ENCODE assay signal across 15 cellular contexts in the genomic region with DNA sequence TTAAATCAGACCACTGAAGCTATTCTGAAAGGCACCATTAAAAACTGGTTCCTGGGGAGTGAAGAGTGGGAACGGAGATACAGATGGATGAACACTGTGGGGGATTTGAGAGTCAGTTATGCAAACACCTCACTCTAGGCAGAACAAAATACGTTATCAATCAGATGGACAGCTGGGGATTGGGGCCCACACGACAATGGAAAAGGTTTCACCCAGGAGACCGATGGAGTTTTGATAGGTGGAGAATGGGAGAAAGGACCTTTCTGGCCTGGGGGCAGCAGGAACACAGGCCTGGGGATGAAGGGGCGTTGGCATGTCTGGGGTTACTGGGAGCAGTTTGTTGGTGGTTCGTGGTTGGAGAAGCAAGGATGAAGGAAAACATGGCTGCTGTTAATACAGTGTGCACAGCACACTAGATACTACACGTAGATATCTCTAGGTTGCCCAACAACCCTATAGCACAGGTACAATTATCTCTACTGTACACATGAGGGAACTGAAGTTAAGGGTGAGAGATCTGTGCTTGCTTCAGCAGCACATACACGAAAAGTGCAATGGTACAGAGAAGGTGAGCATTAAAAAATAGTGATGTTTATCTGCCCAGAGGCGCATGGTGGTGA. TPM values are rescaled to one million over a fixed set of nuclear protein-coding genes. Genes with fewer than 3 reads are reported as not detected.
DNase-seq lines count a peak whose midpoint lies in the region; ATAC-seq, FAIRE-seq and TF ChIP-seq lines count a peak whose summit lies in the region.
"Had no signal": no experiment of that assay in that cellular context is flagged by ENCODE, and none has a peak within 500 bp of the region (broad histone marks: within the 10 kb centered on the region; RNA-seq: fewer than 3 reads in every experiment).

No MANE protein-coding gene starts in this region.

- H3K27ac ChIP-seq in GM12878 (ENCODE audit: control insufficient read depth, insufficient read depth) (peak overlapping the region; percentile 75), smooth muscle cell (ENCODE audit: low read depth) (no peak overlapping the region)

- TF ChIP-seq POLR2A in GM12878 (IDR thresholded peaks at IDR 0.05; ENCODE audit: low read depth, low read length) = no peak

- H3K9ac ChIP-seq in GM12878 (ENCODE audit: control insufficient read depth, insufficient read depth, low read length) = 0 out of 2 replicates have a peak overlapping the region, but pooled peaks have one; percentile 7
- H3K9ac ChIP-seq in smooth muscle cell (ENCODE audit: low read depth) = no peak overlapping the region

- H3K4me3 ChIP-seq in GM12878 (peak overlapping the region; percentile 11; the same call in 1 of the 2 replicates), smooth muscle cell (no peak overlapping the region)

- POLR2A ChIA-PET in GM12878 (lab: Charles Lee) = interaction anchor here (1.0 to 2.9 kb wide), 2 partner anchors 15 to 57 kb away, joined by 3 to 11 read pairs; no protein-coding TSS in a partner anchor

- SMC1A ChIA-PET in GM12878 (lab: Charles Lee; ENCODE audit: uncharacterized antibody, unreplicated experiment) = interaction anchor here (0.9 to 2.2 kb wide), 8 partner anchors 11 to 81 kb away, joined by 3 to 9 read pairs (median 4); no protein-coding TSS in a partner anchor

- BruUV-seq in GM12878 (replicated peaks; lab: Mats Ljungman, UMichigan) = no TSS peak

- intact Hi-C loops in GM12878 (cut with micrococcal nuclease; ENCODE audit: unreplicated experiment) = no loop called here

- H3F3A ChIP-seq in smooth muscle cell (ENCODE audit: low read depth) = no peaks in the 10 kb centered on the region

- peak; percentile 89 for FAIRE-seq in GM12878 (lab: Jason Lieb, UNC)
- FAIRE-seq: frontal cortex, H1 had no signal

- no peak for TF ChIP-seq RAD21 in GM12878 (IDR thresholded peaks at IDR 0.05; ENCODE audit: insufficient read depth, low read depth, low read length)

- H3K9me3 ChIP-seq in GM12878 (replicated peaks; ENCODE audit: control insufficient read depth, insufficient read depth, low read length) (peaks cover 5% of the 10 kb centered on the region; the same call in 2 of the 3 replicates), smooth muscle cell (replicated peaks; ENCODE audit: low read depth) (no peaks in the 10 kb centered on the region)

- H3K4me1 ChIP-seq in GM12878 (ENCODE audit: control insufficient read depth, insufficient read depth, low read length) = peaks cover 13% of the 10 kb centered on the region
- no peaks in the 10 kb centered on the region for H3K4me1 ChIP-seq in smooth muscle cell (ENCODE audit: low read depth)

- H3K79me2 ChIP-seq in GM12878 (ENCODE audit: control insufficient read depth, insufficient read depth, low read length) = peaks cover 13% of the 10 kb centered on the region
- H3K79me2 ChIP-seq in smooth muscle cell (ENCODE audit: low read depth) = no peaks in the 10 kb centered on the region

- RAD21 ChIA-PET in GM12878 (lab: Charles Lee; ENCODE audit: unreplicated experiment) = interaction anchor here (0.6 to 1.2 kb wide), 4 partner anchors 14 to 84 kb away, joined by 3 read pairs; no protein-coding TSS in a partner anchor

- peak in 1 of 2 experiments; percentile 62; a peak in 2 of 4 replicates for TF ChIP-seq EP300 in GM12878 (IDR thresholded peaks at IDR 0.05; ENCODE audit: borderline replicate concordance in 1 of 2, control insufficient read depth in 1 of 2, low read depth in 2 of 2, low read length in 2 of 2)

- H2AFZ ChIP-seq in GM12878 (ENCODE audit: control insufficient read depth, low read depth, low read length) (no peak overlapping the region), smooth muscle cell (ENCODE audit: low read depth) (no peak overlapping the region)

- in situ Hi-C loops in GM12878 (cut with MboI) = no loop called here

- H3K36me3 ChIP-seq in GM12878 (ENCODE audit: control insufficient read depth in 2 of 2, insufficient read depth in 2 of 2, low read length in 1 of 2) (peaks cover 4 to 9% of the 10 kb centered on the region in 2 experiments; a peak in 3 of 4 replicates), smooth muscle cell (ENCODE audit: low read depth) (no peaks in the 10 kb centered on the region)

- no peak for TF ChIP-seq CTCF in GM10266 (IDR thresholded peaks at IDR 0.05; ENCODE audit: control insufficient read depth, insufficient read depth, low read depth, missing control alignments)
- TF ChIP-seq CTCF in GM12878 (IDR thresholded peaks at IDR 0.05 in 2 of 3, conservative IDR thresholded peaks at IDR 0.05 in 1 of 3; ENCODE audit: control insufficient read depth in 2 of 3, extremely low read depth in 1 of 3, insufficient read depth in 1 of 3, low read depth in 3 of 3, low read length in 3 of 3) = no peak
- no peak for TF ChIP-seq CTCF in smooth muscle cell (IDR thresholded peaks at IDR 0.05; ENCODE audit: borderline replicate concordance, insufficient read depth, poor library complexity, severe bottlenecking)

- H3K27me3 ChIP-seq in GM12878 (replicated peaks in 1 of 2; ENCODE audit: control insufficient read depth in 2 of 2, insufficient read depth in 2 of 2, low read length in 1 of 2) = no peaks in the 10 kb centered on the region
- H3K27me3 ChIP-seq in smooth muscle cell (ENCODE audit: low read depth) = no peaks in the 10 kb centered on the region

- H4K20me1 ChIP-seq in GM12878 (ENCODE audit: control insufficient read depth, insufficient read depth) = no peaks in the 10 kb centered on the region
- no peaks in the 10 kb centered on the region for H4K20me1 ChIP-seq in smooth muscle cell (ENCODE audit: low read depth)

- CTCF ChIA-PET in GM12878 (lab: Yijun Ruan, JAX) = interaction anchor here (1.2 to 2.8 kb wide), 2 partner anchors 12 to 43 kb away, joined by 5 to 7 read pairs; no protein-coding TSS in a partner anchor

- DNase-seq in GM10266 (ENCODE audit: extremely low spot score) (peak; percentile 64), GM19238 (ENCODE audit: insufficient read length, low spot score) (peak; percentile 29), GM12878 (ENCODE audit: low read depth, low spot score) (no peak), smooth muscle cell (lab: John Stamatoyannopoulos, UW; ENCODE audit: unreplicated experiment) (no peak), amygdala (lab: John Stamatoyannopoulos, UW) (no peak), activated gamma-delta T cell (lab: John Stamatoyannopoulos, UW) (no peak)
- DNase-seq: activated CD8-positive, alpha-beta memory T cell treated with anti-CD3 and anti-CD28 coated beads, Interleukin-2, amount 50 U/mL, for 4 hours; caudate nucleus; IMR-90; NCI-H510A treated with DMSO at 0.1 percent for 48 hours; stimulated activated naive CD8-positive, alpha-beta T cell treated with anti-CD3 and anti-CD28 coated beads, Interleukin-15, amount 100 ng/mL, for 72 hours had no signal

- H3K4me2 ChIP-seq in GM12878 (ENCODE audit: control insufficient read depth, insufficient read depth) (peak overlapping the region; percentile 74), smooth muscle cell (no peak overlapping the region)

- peak; percentile 82 for ATAC-seq in HG02938 (IDR thresholded peaks at IDR 0.05; ENCODE audit: unreplicated experiment)
- peak; percentile 89 for ATAC-seq in GM12878
- no peak for ATAC-seq in GM18520 (IDR thresholded peaks at IDR 0.05; ENCODE audit: unreplicated experiment)
- ATAC-seq: stimulated activated naive CD8-positive, alpha-beta T cell treated with anti-CD3 and anti-CD28 coated beads, Interleukin-15, amount 100 ng/mL, for 72 hours had no signal

- WGBS in GM12878 (ENCODE audit: insufficient coverage, insufficient replicate concordance, low lambda C conversion rate, missing lambda C conversion rate) = 43% methylated on average over 9 of the region's 9 CpGs
- 93% methylated on average over 9 of the region's 9 CpGs for WGBS in smooth muscle cell (ENCODE audit: low lambda C conversion rate)

TF ChIP-seq in GM12878, 131 proteins besides CTCF, POLR2A, EP300 and RAD21 (continues in another document):
- TF ChIP-seq EGR1 (IDR thresholded peaks at IDR 0.05; ENCODE audit: borderline replicate concordance in 1 of 2, low read depth in 2 of 2, low read length in 2 of 2) (0 out of 3 replicates have a peak, but pooled peaks of 1 of the 2 experiments have one; percentile 11), CREM (IDR thresholded peaks at IDR 0.05; ENCODE audit: low read depth) (0 out of 2 replicates have a peak, but pooled peaks have one; percentile 30), NFYA (IDR thresholded peaks at IDR 0.05; ENCODE audit: borderline replicate concordance, low read depth, low read length) (no peak), YY1 (IDR thresholded peaks at IDR 0.05; ENCODE audit: low read depth, low read length) (peak; percentile 42; the same call in 1 of the 2 replicates), BCL11A (IDR thresholded peaks at IDR 0.05; ENCODE audit: low read depth, low read length) (peak; percentile 51; the same call in 1 of the 2 replicates), NR2F1 (conservative IDR thresholded peaks at IDR 0.05) (no peak), KLF5 (IDR thresholded peaks at IDR 0.05; ENCODE audit: partially characterized antibody) (no peak), NFIC (IDR thresholded peaks at IDR 0.05; ENCODE audit: low read depth, low read length) (peak; percentile 78), POU2F2 (IDR thresholded peaks at IDR 0.05; ENCODE audit: borderline replicate concordance, low read depth, low read length) (peak; percentile 91)

RNA-seq across cellular contexts. Expression of a gene that starts 16.5 kb away (rescaled TPM):
- 750 and 754 TPM in 2 replicates for total RNA-seq in GM12878 (2013; cell fraction: nucleolus; rRNA removed)
- total RNA-seq in GM12878 (2014; rRNA removed) (139 and 147 TPM in 2 replicates), GM12878 (2014; rRNA removed; fragmentation: Illumina TruSeq; extraction: Trizol) (158 and 169 TPM in 2 replicates), GM12878 (2021) (207 and 220 TPM in 2 replicates), smooth muscle cell (5.8 and 8.9 TPM in 2 replicates)
- 139 TPM for polyA plus RNA-seq in GM12878 (2011; ENCODE audit: low read depth)
- polyA plus RNA-seq in GM12878 (2011; rRNA removed) (190 and 214 TPM in 2 replicates), GM12878 (2014; fragmentation: Illumina TruSeq; extraction: Trizol) (248 and 268 TPM in 2 replicates), GM12878 (2014; fragmentation: Nextera tagmentation; extraction: Ambion mirVana) (10 to 100 TPM; 74.2 to 75.0 TPM), GM12878 (2014; rRNA removed) (163 and 174 TPM in 2 replicates), GM12878 (2016; fragmentation: Nextera tagmentation; extraction: Ambion mirVana) (100 to 1,000 TPM; 133 to 135 TPM), smooth muscle cell (1.5 and 3.5 TPM in 2 replicates)
- 169 and 192 TPM in 2 replicates for polyA plus RNA-seq in GM12878 (2011; cell fraction: cytosol; rRNA removed)
- 106 and 131 TPM in 2 replicates for polyA plus RNA-seq in GM12878 (2011; cell fraction: nucleus; rRNA removed)
- polyA plus RNA-seq in GM12878 (2012) = 141 and 183 TPM in 2 replicates
- 310 and 330 TPM in 2 replicates for polyA minus RNA-seq in GM12878 (2011; rRNA and poly(A)+ RNA removed)
- 80.6 and 80.9 TPM in 2 replicates for polyA minus RNA-seq in GM12878 (2011; cell fraction: cytosol; rRNA and poly(A)+ RNA removed)
- 116 and 151 TPM in 2 replicates for polyA minus RNA-seq in GM12878 (2011; cell fraction: nucleus; rRNA and poly(A)+ RNA removed)

Comparison
In these comparisons a context has a peak if more than half of its experiments do, and no peak if none do; other contexts are left out.
1. DNase-seq: peak in GM10266 (single experiment) and GM19238 (single experiment); none in GM12878 (single experiment), smooth muscle cell (single experiment), amygdala (0 of 56) and activated gamma-delta T cell (single experiment).
2. RNA of a gene that starts 16.5 kb away (total RNA-seq): 139 to 754 TPM in GM12878; 5.8 to 8.9 TPM in smooth muscle cell; every median in the first group is over 10 times any median in the second.